Comparison of ENCODE assay signal across 1 cellular context in genomic region chr3:129487183-129487867, GRCh38.
TF ChIP-seq lines count a peak whose summit lies in the region.

No MANE protein-coding gene starts in this region.

TF ChIP-seq in GM23338, 12 proteins besides CTCF, POLR2A, EP300 and RAD21:
- TF ChIP-seq ZNF331 (CRISPR knock-in tag; IDR thresholded peaks at IDR 0.05; ENCODE audit: low read depth) (no peak), EZH2 (IDR thresholded peaks at IDR 0.05; ENCODE audit: low read depth, unreplicated experiment) (no peak), ZNF114 (CRISPR knock-in tag; IDR thresholded peaks at IDR 0.05) (no peak), EZH2phosphoT487 (IDR thresholded peaks at IDR 0.05; ENCODE audit: unreplicated experiment) (no peak), POLR2AphosphoS5 (IDR thresholded peaks at IDR 0.05; ENCODE audit: low read depth) (no peak), CREB1 (CRISPR knock-in tag; IDR thresholded peaks at IDR 0.05; ENCODE audit: low read depth) (no peak), ETS1 (IDR thresholded peaks at IDR 0.05) (no peak), ZNF462 (CRISPR knock-in tag; IDR thresholded peaks at IDR 0.05) (no peak), REST (IDR thresholded peaks at IDR 0.05; ENCODE audit: unreplicated experiment) (no peak), JUNB (IDR thresholded peaks at IDR 0.05; ENCODE audit: unreplicated experiment) (no peak), NANOG (IDR thresholded peaks at IDR 0.05; ENCODE audit: borderline replicate concordance) (no peak), STAT1 (IDR thresholded peaks at IDR 0.05; ENCODE audit: unreplicated experiment) (no peak)
